In the genomic region with DNA sequence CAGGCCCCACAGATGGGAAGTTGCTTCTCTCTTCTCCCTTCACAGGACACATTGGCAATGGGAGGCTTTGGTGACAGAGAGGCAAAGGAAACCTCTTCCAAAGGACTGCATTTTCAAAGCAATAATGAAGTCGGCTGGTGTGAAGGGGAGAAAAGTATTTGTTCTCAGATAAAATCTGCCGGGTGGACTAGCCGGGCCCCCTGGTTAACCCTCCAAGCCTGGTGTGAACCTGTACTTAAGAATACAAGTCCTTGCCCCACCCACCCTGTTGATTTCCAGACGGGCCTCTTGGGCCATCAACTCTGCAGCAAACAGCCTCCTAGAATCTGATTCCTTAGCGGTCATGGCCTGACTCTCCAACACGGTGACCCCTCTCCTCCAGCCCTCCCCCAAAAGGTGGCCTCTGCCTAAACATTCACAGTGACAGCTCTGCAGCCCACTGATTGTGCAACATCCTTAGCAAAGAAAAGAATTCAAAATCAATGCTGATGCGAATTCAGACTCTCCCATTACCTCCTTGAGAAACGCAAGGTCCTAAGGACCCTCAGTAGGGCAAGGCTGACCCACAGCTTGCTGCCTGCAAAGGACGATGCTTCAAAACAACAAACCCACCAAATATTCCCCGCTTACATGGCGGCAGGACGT, we compare ENCODE assay signal across 2 cellular contexts.
TF ChIP-seq lines count a peak whose summit lies in the region.

No MANE protein-coding gene starts in this region.

TF ChIP-seq in IMR-90, 13 proteins besides CTCF, POLR2A, EP300 and RAD21:
- no peak for TF ChIP-seq MXI1 (IDR thresholded peaks at IDR 0.05; ENCODE audit: borderline replicate concordance, low read depth, low read length)
- no peak for TF ChIP-seq NFE2L2 (IDR thresholded peaks at IDR 0.05; ENCODE audit: low read depth, low read length)
- TF ChIP-seq CEBPB (IDR thresholded peaks at IDR 0.05; ENCODE audit: low read depth, low read length): peak; percentile 87

TF ChIP-seq in HepG2, 621 proteins besides CTCF, POLR2A, EP300 and RAD21:
- TF ChIP-seq ASH2L (IDR thresholded peaks at IDR 0.05; ENCODE audit: insufficient read length, low read depth, low read length): no peak
- peak; percentile 72 for TF ChIP-seq CEBPB (IDR thresholded peaks at IDR 0.05; ENCODE audit: borderline replicate concordance, low read depth, low read length)
- no peak for TF ChIP-seq MED1 (CRISPR knock-in tag; IDR thresholded peaks at IDR 0.05)
- no peak for TF ChIP-seq ZNF446 (CRISPR knock-in tag; IDR thresholded peaks at IDR 0.05)
